1 cellular context compared by ENCODE assay signal in genomic region chr17:79008666-79009387, GRCh38.
TF ChIP-seq lines count a peak whose summit lies in the region.

No MANE protein-coding gene starts in this region.

TF ChIP-seq in GM23338, 12 proteins besides CTCF, POLR2A, EP300 and RAD21 (continued from another document):
- TF ChIP-seq ETS1 (IDR thresholded peaks at IDR 0.05), result no peak
- no peak for TF ChIP-seq JUNB (IDR thresholded peaks at IDR 0.05; ENCODE audit: unreplicated experiment)
- TF ChIP-seq NANOG (IDR thresholded peaks at IDR 0.05; ENCODE audit: borderline replicate concordance), result no peak
- TF ChIP-seq EZH2 (IDR thresholded peaks at IDR 0.05; ENCODE audit: low read depth, unreplicated experiment), result no peak
- no peak for TF ChIP-seq EZH2phosphoT487 (IDR thresholded peaks at IDR 0.05; ENCODE audit: unreplicated experiment)
- TF ChIP-seq ZNF462 (CRISPR knock-in tag; IDR thresholded peaks at IDR 0.05), result no peak
- TF ChIP-seq ZNF114 (CRISPR knock-in tag; IDR thresholded peaks at IDR 0.05), result no peak
